7 cellular contexts compared by ENCODE assay signal in genomic region chr11:87015645-87016044, GRCh38.
"Had no signal": no experiment of that assay in that cellular context is flagged by ENCODE, and none has a peak within 500 bp of the region (broad histone marks: within the 10 kb centered on the region; RNA-seq: fewer than 3 reads in every experiment).

No MANE protein-coding gene starts in this region.

- H3K36me3 ChIP-seq: HAP-1 had no signal

- H3K27ac Mint-ChIP-seq: GM23338, HFFc6 had no signal

- H3K9me3 ChIP-seq: HAP-1 had no signal

- H3K4me3 ChIP-seq: GM23248, GM23338, HAP-1 had no signal

- H2AFZ ChIP-seq: GM23248, GM23338 had no signal

- DNase-seq: GM23248, GOT3, H7, HCEC 1CT, HFFc6 had no signal

- H3K9ac ChIP-seq: GM23248 had no signal

- H3K4me3 Mint-ChIP-seq: GM23338, HFFc6 had no signal

- H3K4me2 ChIP-seq: GM23338 had no signal

- H3K27ac ChIP-seq: GM23248 had no signal

- H3K9me3 Mint-ChIP-seq: HFFc6 had no signal
